32 cellular contexts compared by ENCODE assay signal in the genomic region with DNA sequence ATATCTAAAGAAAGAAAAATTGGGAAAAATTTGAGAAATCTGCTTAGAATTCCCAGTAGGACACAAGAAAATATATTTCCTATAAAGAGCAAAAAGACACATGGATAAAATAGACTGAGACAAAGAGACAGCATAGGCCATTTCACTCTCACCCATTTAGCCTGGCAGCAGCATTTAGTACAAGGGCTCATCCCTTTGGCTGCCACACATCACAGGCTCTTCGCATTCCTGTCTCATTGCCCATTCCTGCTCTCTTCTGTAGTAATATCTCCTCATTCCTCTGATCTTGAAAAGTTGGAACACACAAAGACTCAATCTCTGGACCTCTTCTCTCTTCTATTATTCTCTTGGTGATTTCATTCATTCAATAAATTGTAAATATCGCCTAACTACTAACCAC.
"Had no signal": no experiment of that assay in that cellular context is flagged by ENCODE, and none has a peak within 500 bp of the region (broad histone marks: within the 10 kb centered on the region; RNA-seq: fewer than 3 reads in every experiment).

No MANE protein-coding gene starts in this region.

- H3K27ac Mint-ChIP-seq: naive B cell; naive thymus-derived CD8-positive, alpha-beta T cell; nephron; neural progenitor cell; progenitor cell of endocrine pancreas; stimulated activated memory B cell treated with anti-CD40 and anti-IgM and Interleukin-4, amounts not matched to agents 10 μg/mL and 1 μg/mL and 100 μg/mL, for 72 hours; stimulated activated naive CD8-positive, alpha-beta T cell treated with anti-CD3 and anti-CD28 coated beads, Interleukin-15, amount 100 ng/mL, for 72 hours; type B pancreatic cell had no signal

- H3K79me2 ChIP-seq: parathyroid adenoma had no signal

- H3K36me3 ChIP-seq: neural progenitor cell, ovary, right lobe of liver, sigmoid colon, spleen, suprapubic skin, tibial artery, transverse colon, upper lobe of right lung, uterus had no signal

- H3K36me3 Mint-ChIP-seq: naive B cell; naive thymus-derived CD8-positive, alpha-beta T cell; stimulated activated memory B cell treated with anti-CD40 and anti-IgM and Interleukin-4, amounts not matched to agents 10 μg/mL and 1 μg/mL and 100 μg/mL, for 72 hours; type B pancreatic cell had no signal

- H3K27ac ChIP-seq: neural progenitor cell, ovary, parathyroid adenoma, psoas muscle, right lobe of liver, sigmoid colon, skin epidermis, spleen, suprapubic skin, testis, tibial artery, transverse colon, upper lobe of right lung, uterus had no signal

- H3K4me2 ChIP-seq: neural progenitor cell, smooth muscle cell had no signal

- H2AFZ ChIP-seq: neural progenitor cell, parathyroid adenoma had no signal

- DNase-seq: naive B cell; naive thymus-derived CD8-positive, alpha-beta T cell; occipital lobe; ovary; posterior cingulate gyrus; psoas muscle; right lobe of liver; sigmoid colon; spleen; stimulated activated CD4-positive, alpha-beta T cell treated with anti-CD3 and anti-CD28 coated beads, Interleukin-12 subunit alpha, Interleukin-12 subunit beta, amount 100 ng/mL, for 4 hours; stimulated activated CD4-positive, alpha-beta T cell treated with anti-CD3 and anti-CD28 coated beads, Interleukin-1b, Interleukin-23, amount 100 ng/mL, for 48 hours; stimulated activated CD4-positive, alpha-beta T cell treated with anti-CD3 and anti-CD28 coated beads, Interleukin-4, amount 100 ng/mL, for 1 hour; stimulated activated CD4-positive, alpha-beta T cell treated with anti-CD3 and anti-CD28 coated beads, Interleukin-4, amount 100 ng/mL, for 4 hours; stimulated activated CD8-positive, alpha-beta memory T cell treated with anti-CD3 and anti-CD28 coated beads, Interleukin-4, amount 100 ng/mL, for 48 hours; stimulated activated naive CD4-positive, alpha-beta T cell; stimulated activated naive CD8-positive, alpha-beta T cell treated with anti-CD3 and anti-CD28 coated beads, Interleukin-15, amount 100 ng/mL, for 72 hours; stimulated activated naive CD8-positive, alpha-beta T cell treated with anti-CD3 and anti-CD28 coated beads, Interleukin-15, Interleukin-2, amounts not matched to agents 100 U/mL and 50 U/mL, for 24 hours; substantia nigra; testis; tibial artery; transverse colon; upper lobe of right lung; uterus had no signal

- H3K4me3 ChIP-seq: neural progenitor cell, ovary, psoas muscle, right lobe of liver, sigmoid colon, skin epidermis, smooth muscle cell, spleen, suprapubic skin, testis, tibial artery, transverse colon, upper lobe of right lung, uterus had no signal

- H3K4me1 Mint-ChIP-seq: naive B cell; naive thymus-derived CD8-positive, alpha-beta T cell; stimulated activated memory B cell treated with anti-CD40 and anti-IgM and Interleukin-4, amounts not matched to agents 10 μg/mL and 1 μg/mL and 100 μg/mL, for 72 hours; stimulated activated naive CD8-positive, alpha-beta T cell treated with anti-CD3 and anti-CD28 coated beads, Interleukin-15, amount 100 ng/mL, for 72 hours had no signal

- ATAC-seq: naive thymus-derived CD8-positive, alpha-beta T cell; psoas muscle; right lobe of liver; stimulated activated memory B cell treated with anti-CD40 and anti-IgM and Interleukin-4, amounts not matched to agents 10 μg/mL and 1 μg/mL and 100 μg/mL, for 72 hours; stimulated activated naive CD8-positive, alpha-beta T cell treated with anti-CD3 and anti-CD28 coated beads, Interleukin-15, amount 100 ng/mL, for 72 hours; stimulated activated naive CD8-positive, alpha-beta T cell treated with anti-CD3 and anti-CD28 coated beads, Interleukin-15, Interleukin-2, amounts not matched to agents 100 U/mL and 50 U/mL, for 24 hours; upper lobe of right lung had no signal

- H3K4me3 Mint-ChIP-seq: naive B cell; naive thymus-derived CD8-positive, alpha-beta T cell; nephron; neural progenitor cell; stimulated activated memory B cell treated with anti-CD40 and anti-IgM and Interleukin-4, amounts not matched to agents 10 μg/mL and 1 μg/mL and 100 μg/mL, for 72 hours; stimulated activated naive CD8-positive, alpha-beta T cell treated with anti-CD3 and anti-CD28 coated beads, Interleukin-15, amount 100 ng/mL, for 72 hours; type B pancreatic cell had no signal

- H3K9me3 ChIP-seq: ovary, psoas muscle, right lobe of liver, sigmoid colon, suprapubic skin, testis, transverse colon, upper lobe of right lung, uterus had no signal

- H3K27me3 Mint-ChIP-seq: naive B cell; stimulated activated memory B cell treated with anti-CD40 and anti-IgM and Interleukin-4, amounts not matched to agents 10 μg/mL and 1 μg/mL and 100 μg/mL, for 72 hours; stimulated activated naive CD8-positive, alpha-beta T cell treated with anti-CD3 and anti-CD28 coated beads, Interleukin-15, amount 100 ng/mL, for 72 hours had no signal

- H3K4me1 ChIP-seq: neural progenitor cell, parathyroid adenoma, psoas muscle, right lobe of liver, sigmoid colon, spleen, suprapubic skin, testis, tibial artery, transverse colon, upper lobe of right lung, uterus had no signal

- H3K27me3 ChIP-seq: neural progenitor cell, ovary, right lobe of liver, sigmoid colon, spleen, suprapubic skin, testis, tibial artery, transverse colon, upper lobe of right lung, uterus had no signal

- H3K9ac ChIP-seq: neural progenitor cell, parathyroid adenoma had no signal

- H3K9me3 Mint-ChIP-seq: type B pancreatic cell had no signal
